1 cellular context compared by ENCODE assay signal in the genomic region with DNA sequence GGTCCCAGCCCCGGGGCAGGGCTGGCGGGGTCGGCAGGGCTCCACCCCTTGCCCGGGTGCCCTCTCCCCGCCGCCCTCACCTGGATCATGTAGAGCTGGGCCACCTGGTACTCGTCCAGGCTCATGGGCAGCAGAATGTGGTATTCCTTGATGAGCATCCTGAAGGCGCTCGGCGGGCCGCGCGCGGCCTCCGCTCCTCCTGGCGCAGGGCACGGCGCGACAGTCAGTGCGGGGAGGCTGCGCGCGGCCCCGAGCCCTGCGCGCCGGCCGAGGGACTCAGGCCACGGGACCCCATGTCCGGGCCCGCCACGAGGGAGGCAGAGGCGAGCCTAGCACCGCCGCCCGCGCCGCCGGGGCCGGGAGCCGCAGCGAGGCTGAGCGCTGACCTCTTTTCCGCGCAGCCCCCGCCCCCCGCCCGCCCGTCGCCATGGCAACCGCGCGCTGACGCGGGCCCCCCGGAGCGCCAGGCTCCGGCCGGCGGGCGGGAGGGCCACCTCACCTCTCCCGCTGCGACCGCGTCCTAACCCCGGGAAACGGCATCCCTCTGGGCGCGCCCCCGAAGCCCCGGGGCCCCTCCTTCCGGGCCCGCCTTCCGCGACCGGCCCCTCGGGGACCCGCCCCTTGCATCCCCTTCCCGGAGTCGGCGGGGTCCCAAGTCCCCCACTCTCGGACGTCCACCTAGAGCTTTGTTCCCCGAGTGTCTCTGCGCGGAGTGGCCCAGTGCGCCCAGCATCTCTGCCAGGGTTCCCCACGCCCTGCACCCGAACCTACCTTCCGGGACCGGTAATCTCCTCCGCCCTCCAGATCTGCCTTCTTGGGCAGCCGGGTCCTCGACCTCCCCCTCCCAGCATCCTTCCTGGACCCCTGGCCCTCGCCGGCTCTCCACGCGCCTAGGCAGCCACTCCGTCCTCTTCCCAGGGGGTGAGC.
A peak's percentile ranks its signal among the peaks of the same experiment; 100 is the strongest.
TF ChIP-seq lines count a peak whose summit lies in the region.

No MANE protein-coding gene starts in this region.

TF ChIP-seq in HEK293, 187 proteins besides CTCF, POLR2A, EP300 and RAD21 (continued from another document):
- TF ChIP-seq, protein P1, sequence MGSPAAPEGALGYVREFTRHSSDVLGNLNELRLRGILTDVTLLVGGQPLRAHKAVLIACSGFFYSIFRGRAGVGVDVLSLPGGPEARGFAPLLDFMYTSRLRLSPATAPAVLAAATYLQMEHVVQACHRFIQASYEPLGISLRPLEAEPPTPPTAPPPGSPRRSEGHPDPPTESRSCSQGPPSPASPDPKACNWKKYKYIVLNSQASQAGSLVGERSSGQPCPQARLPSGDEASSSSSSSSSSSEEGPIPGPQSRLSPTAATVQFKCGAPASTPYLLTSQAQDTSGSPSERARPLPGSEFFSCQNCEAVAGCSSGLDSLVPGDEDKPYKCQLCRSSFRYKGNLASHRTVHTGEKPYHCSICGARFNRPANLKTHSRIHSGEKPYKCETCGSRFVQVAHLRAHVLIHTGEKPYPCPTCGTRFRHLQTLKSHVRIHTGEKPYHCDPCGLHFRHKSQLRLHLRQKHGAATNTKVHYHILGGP (tag by site-specific recombination; IDR thresholded peaks at IDR 0.05): no peak
- TF ChIP-seq ZNF341 (tag by site-specific recombination; IDR thresholded peaks at IDR 0.05; ENCODE audit: low read depth) (no peak), IKZF3 (tag by site-specific recombination; IDR thresholded peaks at IDR 0.05) (no peak), ZNF571 (tag by site-specific recombination; IDR thresholded peaks at IDR 0.05) (no peak), ZNF174 (tag by site-specific recombination; IDR thresholded peaks at IDR 0.05) (no peak), KLF8 (tag by site-specific recombination; IDR thresholded peaks at IDR 0.05) (peak; percentile 37), ZNF837 (tag by site-specific recombination; IDR thresholded peaks at IDR 0.05) (no peak), ZNF549 (tag by site-specific recombination; IDR thresholded peaks at IDR 0.05) (no peak), ZNF16 (tag by site-specific recombination; IDR thresholded peaks at IDR 0.05; ENCODE audit: low read depth) (no peak), GLIS1 (tag by site-specific recombination; IDR thresholded peaks at IDR 0.05) (peak; percentile 57), ZNF701 (tag by site-specific recombination; IDR thresholded peaks at IDR 0.05) (no peak), SCRT2 (tag by site-specific recombination; IDR thresholded peaks at IDR 0.05) (no peak), ZNF777 (tag by site-specific recombination; IDR thresholded peaks at IDR 0.05; ENCODE audit: borderline replicate concordance) (no peak), ZNF274 (IDR thresholded peaks at IDR 0.05; ENCODE audit: low read length) (no peak), ZNF274 (tag by site-specific recombination; IDR thresholded peaks at IDR 0.05; ENCODE audit: borderline replicate concordance) (no peak), ZNF621 (tag by site-specific recombination; IDR thresholded peaks at IDR 0.05) (no peak), KLF10 (tag by site-specific recombination; IDR thresholded peaks at IDR 0.05) (peak; percentile 38; the same call in 1 of the 2 replicates)
- TF ChIP-seq, protein P2, sequence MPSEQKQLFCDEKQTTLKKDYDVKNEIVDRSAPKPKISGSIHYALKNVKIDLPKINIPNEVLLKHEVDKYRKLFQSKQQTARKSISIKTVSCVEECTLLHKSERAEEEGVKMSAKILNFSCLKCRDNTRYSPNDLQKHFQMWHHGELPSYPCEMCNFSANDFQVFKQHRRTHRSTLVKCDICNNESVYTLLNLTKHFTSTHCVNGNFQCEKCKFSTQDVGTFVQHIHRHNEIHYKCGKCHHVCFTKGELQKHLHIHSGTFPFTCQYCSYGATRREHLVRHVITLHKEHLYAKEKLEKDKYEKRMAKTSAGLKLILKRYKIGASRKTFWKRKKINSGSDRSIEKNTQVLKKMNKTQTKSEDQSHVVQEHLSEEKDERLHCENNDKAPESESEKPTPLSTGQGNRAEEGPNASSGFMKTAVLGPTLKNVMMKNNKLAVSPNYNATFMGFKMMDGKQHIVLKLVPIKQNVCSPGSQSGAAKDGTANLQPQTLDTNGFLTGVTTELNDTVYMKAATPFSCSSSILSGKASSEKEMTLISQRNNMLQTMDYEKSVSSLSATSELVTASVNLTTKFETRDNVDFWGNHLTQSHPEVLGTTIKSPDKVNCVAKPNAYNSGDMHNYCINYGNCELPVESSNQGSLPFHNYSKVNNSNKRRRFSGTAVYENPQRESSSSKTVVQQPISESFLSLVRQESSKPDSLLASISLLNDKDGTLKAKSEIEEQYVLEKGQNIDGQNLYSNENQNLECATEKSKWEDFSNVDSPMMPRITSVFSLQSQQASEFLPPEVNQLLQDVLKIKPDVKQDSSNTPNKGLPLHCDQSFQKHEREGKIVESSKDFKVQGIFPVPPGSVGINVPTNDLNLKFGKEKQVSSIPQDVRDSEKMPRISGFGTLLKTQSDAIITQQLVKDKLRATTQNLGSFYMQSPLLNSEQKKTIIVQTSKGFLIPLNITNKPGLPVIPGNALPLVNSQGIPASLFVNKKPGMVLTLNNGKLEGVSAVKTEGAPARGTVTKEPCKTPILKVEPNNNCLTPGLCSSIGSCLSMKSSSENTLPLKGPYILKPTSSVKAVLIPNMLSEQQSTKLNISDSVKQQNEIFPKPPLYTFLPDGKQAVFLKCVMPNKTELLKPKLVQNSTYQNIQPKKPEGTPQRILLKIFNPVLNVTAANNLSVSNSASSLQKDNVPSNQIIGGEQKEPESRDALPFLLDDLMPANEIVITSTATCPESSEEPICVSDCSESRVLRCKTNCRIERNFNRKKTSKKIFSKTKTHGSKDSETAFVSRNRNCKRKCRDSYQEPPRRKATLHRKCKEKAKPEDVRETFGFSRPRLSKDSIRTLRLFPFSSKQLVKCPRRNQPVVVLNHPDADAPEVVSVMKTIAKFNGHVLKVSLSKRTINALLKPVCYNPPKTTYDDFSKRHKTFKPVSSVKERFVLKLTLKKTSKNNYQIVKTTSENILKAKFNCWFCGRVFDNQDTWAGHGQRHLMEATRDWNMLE (tag by site-specific recombination; conservative IDR thresholded peaks at IDR 0.05; ENCODE audit: low read depth): no peak
- TF ChIP-seq, protein P3, sequence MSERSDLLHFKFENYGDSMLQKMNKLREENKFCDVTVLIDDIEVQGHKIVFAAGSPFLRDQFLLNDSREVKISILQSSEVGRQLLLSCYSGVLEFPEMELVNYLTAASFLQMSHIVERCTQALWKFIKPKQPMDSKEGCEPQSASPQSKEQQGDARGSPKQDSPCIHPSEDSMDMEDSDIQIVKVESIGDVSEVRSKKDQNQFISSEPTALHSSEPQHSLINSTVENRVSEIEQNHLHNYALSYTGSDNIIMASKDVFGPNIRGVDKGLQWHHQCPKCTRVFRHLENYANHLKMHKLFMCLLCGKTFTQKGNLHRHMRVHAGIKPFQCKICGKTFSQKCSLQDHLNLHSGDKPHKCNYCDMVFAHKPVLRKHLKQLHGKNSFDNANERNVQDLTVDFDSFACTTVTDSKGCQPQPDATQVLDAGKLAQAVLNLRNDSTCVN (tag by site-specific recombination; optimal IDR thresholded peaks at IDR 0.05): peak; percentile 72
- TF ChIP-seq, protein P4, sequence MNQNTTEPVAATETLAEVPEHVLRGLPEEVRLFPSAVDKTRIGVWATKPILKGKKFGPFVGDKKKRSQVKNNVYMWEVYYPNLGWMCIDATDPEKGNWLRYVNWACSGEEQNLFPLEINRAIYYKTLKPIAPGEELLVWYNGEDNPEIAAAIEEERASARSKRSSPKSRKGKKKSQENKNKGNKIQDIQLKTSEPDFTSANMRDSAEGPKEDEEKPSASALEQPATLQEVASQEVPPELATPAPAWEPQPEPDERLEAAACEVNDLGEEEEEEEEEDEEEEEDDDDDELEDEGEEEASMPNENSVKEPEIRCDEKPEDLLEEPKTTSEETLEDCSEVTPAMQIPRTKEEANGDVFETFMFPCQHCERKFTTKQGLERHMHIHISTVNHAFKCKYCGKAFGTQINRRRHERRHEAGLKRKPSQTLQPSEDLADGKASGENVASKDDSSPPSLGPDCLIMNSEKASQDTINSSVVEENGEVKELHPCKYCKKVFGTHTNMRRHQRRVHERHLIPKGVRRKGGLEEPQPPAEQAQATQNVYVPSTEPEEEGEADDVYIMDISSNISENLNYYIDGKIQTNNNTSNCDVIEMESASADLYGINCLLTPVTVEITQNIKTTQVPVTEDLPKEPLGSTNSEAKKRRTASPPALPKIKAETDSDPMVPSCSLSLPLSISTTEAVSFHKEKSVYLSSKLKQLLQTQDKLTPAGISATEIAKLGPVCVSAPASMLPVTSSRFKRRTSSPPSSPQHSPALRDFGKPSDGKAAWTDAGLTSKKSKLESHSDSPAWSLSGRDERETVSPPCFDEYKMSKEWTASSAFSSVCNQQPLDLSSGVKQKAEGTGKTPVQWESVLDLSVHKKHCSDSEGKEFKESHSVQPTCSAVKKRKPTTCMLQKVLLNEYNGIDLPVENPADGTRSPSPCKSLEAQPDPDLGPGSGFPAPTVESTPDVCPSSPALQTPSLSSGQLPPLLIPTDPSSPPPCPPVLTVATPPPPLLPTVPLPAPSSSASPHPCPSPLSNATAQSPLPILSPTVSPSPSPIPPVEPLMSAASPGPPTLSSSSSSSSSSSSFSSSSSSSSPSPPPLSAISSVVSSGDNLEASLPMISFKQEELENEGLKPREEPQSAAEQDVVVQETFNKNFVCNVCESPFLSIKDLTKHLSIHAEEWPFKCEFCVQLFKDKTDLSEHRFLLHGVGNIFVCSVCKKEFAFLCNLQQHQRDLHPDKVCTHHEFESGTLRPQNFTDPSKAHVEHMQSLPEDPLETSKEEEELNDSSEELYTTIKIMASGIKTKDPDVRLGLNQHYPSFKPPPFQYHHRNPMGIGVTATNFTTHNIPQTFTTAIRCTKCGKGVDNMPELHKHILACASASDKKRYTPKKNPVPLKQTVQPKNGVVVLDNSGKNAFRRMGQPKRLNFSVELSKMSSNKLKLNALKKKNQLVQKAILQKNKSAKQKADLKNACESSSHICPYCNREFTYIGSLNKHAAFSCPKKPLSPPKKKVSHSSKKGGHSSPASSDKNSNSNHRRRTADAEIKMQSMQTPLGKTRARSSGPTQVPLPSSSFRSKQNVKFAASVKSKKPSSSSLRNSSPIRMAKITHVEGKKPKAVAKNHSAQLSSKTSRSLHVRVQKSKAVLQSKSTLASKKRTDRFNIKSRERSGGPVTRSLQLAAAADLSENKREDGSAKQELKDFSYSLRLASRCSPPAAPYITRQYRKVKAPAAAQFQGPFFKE (tag by site-specific recombination; IDR thresholded peaks at IDR 0.05; ENCODE audit: borderline replicate concordance): no peak
- TF ChIP-seq, protein P5, sequence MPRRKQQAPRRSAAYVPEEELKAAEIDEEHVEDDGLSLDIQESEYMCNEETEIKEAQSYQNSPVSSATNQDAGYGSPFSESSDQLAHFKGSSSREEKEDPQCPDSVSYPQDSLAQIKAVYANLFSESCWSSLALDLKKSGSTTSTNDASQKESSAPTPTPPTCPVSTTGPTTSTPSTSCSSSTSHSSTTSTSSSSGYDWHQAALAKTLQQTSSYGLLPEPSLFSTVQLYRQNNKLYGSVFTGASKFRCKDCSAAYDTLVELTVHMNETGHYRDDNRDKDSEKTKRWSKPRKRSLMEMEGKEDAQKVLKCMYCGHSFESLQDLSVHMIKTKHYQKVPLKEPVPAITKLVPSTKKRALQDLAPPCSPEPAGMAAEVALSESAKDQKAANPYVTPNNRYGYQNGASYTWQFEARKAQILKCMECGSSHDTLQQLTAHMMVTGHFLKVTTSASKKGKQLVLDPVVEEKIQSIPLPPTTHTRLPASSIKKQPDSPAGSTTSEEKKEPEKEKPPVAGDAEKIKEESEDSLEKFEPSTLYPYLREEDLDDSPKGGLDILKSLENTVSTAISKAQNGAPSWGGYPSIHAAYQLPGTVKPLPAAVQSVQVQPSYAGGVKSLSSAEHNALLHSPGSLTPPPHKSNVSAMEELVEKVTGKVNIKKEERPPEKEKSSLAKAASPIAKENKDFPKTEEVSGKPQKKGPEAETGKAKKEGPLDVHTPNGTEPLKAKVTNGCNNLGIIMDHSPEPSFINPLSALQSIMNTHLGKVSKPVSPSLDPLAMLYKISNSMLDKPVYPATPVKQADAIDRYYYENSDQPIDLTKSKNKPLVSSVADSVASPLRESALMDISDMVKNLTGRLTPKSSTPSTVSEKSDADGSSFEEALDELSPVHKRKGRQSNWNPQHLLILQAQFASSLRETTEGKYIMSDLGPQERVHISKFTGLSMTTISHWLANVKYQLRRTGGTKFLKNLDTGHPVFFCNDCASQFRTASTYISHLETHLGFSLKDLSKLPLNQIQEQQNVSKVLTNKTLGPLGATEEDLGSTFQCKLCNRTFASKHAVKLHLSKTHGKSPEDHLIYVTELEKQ (tag by site-specific recombination; IDR thresholded peaks at IDR 0.05; ENCODE audit: borderline replicate concordance): no peak
TF ChIP-seq in HEK293: peak in this region for 23.
